8 cellular contexts compared by ENCODE assay signal in the genomic region with DNA sequence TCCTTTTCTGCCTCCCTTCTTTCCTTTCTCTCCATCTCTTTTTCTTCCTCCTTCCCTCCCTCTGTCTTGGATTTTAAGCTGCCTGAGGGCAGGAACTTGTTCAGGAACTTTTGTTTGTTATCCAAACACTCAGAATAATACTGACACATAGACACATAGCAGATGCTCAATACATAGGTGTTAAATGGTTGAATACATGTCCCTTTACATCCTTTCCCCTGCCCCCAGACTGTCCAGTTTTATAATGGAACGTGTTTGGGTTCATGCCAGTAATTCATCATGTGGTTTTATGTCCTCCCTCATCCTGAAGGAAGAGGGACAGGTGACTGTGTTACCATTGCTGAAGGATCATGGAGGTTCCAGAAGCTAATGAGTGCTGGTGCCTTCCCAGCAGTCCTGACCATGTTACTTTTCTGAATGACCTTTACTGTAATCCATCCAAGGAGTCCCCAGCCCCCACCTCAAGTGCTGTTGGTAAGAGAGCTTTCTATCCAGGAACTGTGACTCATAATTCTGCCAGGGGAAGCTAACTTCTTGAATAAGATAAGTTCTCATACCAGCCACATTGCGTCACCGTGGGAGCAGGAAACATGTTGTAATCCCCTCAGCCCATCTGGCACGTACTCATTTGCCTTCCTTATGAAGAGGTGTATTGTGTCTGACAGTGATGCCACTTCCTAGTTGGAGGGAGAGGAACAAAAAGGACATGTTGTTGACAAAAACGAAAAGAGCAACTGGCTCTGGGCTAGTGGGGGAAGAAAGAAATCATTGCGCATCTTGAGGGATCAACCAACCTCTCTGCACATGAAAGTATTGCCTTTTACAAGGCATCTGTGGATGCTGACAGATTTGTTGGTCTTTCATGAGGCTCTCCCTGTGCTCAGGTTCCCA. TPM values are rescaled to one million over a fixed set of nuclear protein-coding genes. Genes with fewer than 3 reads are reported as not detected.
DNase-seq lines count a peak whose midpoint lies in the region; TF ChIP-seq lines count a peak whose summit lies in the region.

No MANE protein-coding gene starts in this region.

- peaks cover 7% of the 10 kb centered on the region for H3K9me3 Mint-ChIP-seq in T-helper 1 cell treated with Interleukin-12 subunit alpha and Interleukin-12 subunit beta and Interleukin-4 antibody, amounts not matched to agents 30 μg/mL and 1 μg/mL, for 36 hours

- H3K4me1 Mint-ChIP-seq in T-helper 1 cell treated with Interleukin-12 subunit alpha and Interleukin-12 subunit beta and Interleukin-4 antibody, amounts not matched to agents 30 μg/mL and 1 μg/mL, for 36 hours (ENCODE audit: low read depth), result peaks cover 50% of the 10 kb centered on the region

- TF ChIP-seq CTCF in lower leg skin (IDR thresholded peaks at IDR 0.05), result no peak

- peak overlapping the region; percentile 95 for H3K27ac Mint-ChIP-seq in T-helper 1 cell treated with Interleukin-12 subunit alpha and Interleukin-12 subunit beta and Interleukin-4 antibody, amounts not matched to agents 30 μg/mL and 1 μg/mL, for 36 hours

- H3K4me3 ChIP-seq in lower leg skin (ENCODE audit: low read depth, poor library complexity, severe bottlenecking), result no peak overlapping the region

- H3K27me3 Mint-ChIP-seq in T-helper 1 cell treated with Interleukin-12 subunit alpha and Interleukin-12 subunit beta and Interleukin-4 antibody, amounts not matched to agents 30 μg/mL and 1 μg/mL, for 36 hours (ENCODE audit: low read depth), result no peaks in the 10 kb centered on the region

- DNase-seq in Ammon's horn (ENCODE audit: low spot score) (peak; percentile 91), HS-5 (ENCODE audit: low read depth) (peak; percentile 99), dedifferentiated amniotic fluid mesenchymal stem cell (ENCODE audit: extremely low spot score) (peak; percentile 98), lower leg skin (ENCODE audit: low spot score in 2 of 2) (peak; percentile 88 to 93), cerebellar nuclear complex (lab: John Stamatoyannopoulos, UW) (no peak), COR-L47 (lab: John Stamatoyannopoulos, UW) (no peak)
- peak; percentile 42 for DNase-seq in stimulated activated CD8-positive, alpha-beta memory T cell treated with anti-CD3 and anti-CD28 coated beads, Interleukin-4, amount 100 ng/mL, for 24 hours (ENCODE audit: low read depth)

- TF ChIP-seq POLR2A in lower leg skin (IDR thresholded peaks at IDR 0.05), result no peak

- 33% methylated on average over 6 of the region's 6 CpGs for WGBS in lower leg skin, 2 donors

- intact Hi-C loops in lower leg skin (cut with DNase I; ENCODE audit: low total_unique reads), result no loop called here

- peak overlapping the region; percentile 39 for H3K4me3 Mint-ChIP-seq in T-helper 1 cell treated with Interleukin-12 subunit alpha and Interleukin-12 subunit beta and Interleukin-4 antibody, amounts not matched to agents 30 μg/mL and 1 μg/mL, for 36 hours

- peaks cover 32% of the 10 kb centered on the region for H3K36me3 Mint-ChIP-seq in T-helper 1 cell treated with Interleukin-12 subunit alpha and Interleukin-12 subunit beta and Interleukin-4 antibody, amounts not matched to agents 30 μg/mL and 1 μg/mL, for 36 hours (ENCODE audit: low read depth)

RNA-seq across cellular contexts. Expression of gene IL1RAP, which starts 52.4 kb away (rescaled TPM):
- total RNA-seq in lower leg skin, result 10 to 100 TPM; 18.5 to 37.7 (median 23.9) TPM

Comparison
In these comparisons a context has a peak if more than half of its experiments do, and no peak if none do; other contexts are left out.
1. DNase-seq: peak in Ammon's horn (single experiment), HS-5 (single experiment), dedifferentiated amniotic fluid mesenchymal stem cell (single experiment), lower leg skin (2 of 2) and stimulated activated CD8-positive, alpha-beta memory T cell treated with anti-CD3 and anti-CD28 coated beads, Interleukin-4, amount 100 ng/mL, for 24 hours (single experiment); none in cerebellar nuclear complex (0 of 2) and COR-L47 (single experiment).